ENCODE assay signal across 18 cellular contexts in the genomic region with DNA sequence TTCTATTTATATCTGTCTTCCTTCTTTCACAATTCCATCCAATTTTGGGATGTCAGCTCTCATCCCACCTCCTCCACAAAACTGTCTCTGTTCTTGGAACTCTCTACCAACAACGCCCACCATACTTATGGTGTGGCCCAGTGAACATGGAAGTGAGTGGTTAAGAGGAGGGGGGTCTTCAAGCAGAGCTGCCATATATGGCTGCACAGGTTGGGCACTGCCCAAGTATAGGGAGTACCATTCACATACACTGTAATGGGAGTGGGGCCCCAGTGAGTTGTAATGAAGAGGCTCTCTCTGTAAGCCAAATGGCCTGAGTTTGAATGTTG. TPM values are rescaled to one million over a fixed set of nuclear protein-coding genes. Genes with fewer than 3 reads are reported as not detected.
A peak's percentile ranks its signal among the peaks of the same experiment; 100 is the strongest.
DNase-seq lines count a peak whose midpoint lies in the region; ATAC-seq lines count a peak whose summit lies in the region.
"Had no signal": no experiment of that assay in that cellular context is flagged by ENCODE, and none has a peak within 500 bp of the region (broad histone marks: within the 10 kb centered on the region; RNA-seq: fewer than 3 reads in every experiment).

No MANE protein-coding gene starts in this region.

- no peaks in the 10 kb centered on the region for H3K9me3 Mint-ChIP-seq in activated CD4-positive, alpha-beta T cell treated with anti-CD3 and anti-CD28 coated beads for 36 hours (ENCODE audit: low read depth)
- no peaks in the 10 kb centered on the region for H3K9me3 Mint-ChIP-seq in activated naive CD8-positive, alpha-beta T cell treated with anti-CD3 and anti-CD28 coated beads, Interleukin-2, amount 10 ng/mL, durations not matched to agents 7 days and 5 days
- H3K9me3 Mint-ChIP-seq: CD8-positive, alpha-beta memory T cell; endodermal cell; memory B cell had no signal

- H3K4me3 Mint-ChIP-seq in activated CD4-positive, alpha-beta T cell treated with anti-CD3 and anti-CD28 coated beads for 36 hours: peak overlapping the region; percentile 30
- H3K4me3 Mint-ChIP-seq in activated naive CD8-positive, alpha-beta T cell treated with anti-CD3 and anti-CD28 coated beads, Interleukin-2, amount 10 ng/mL, durations not matched to agents 7 days and 5 days: no peak overlapping the region
- H3K4me3 Mint-ChIP-seq: CD8-positive, alpha-beta memory T cell; endodermal cell; memory B cell had no signal

- no peak overlapping the region for H3K4me3 ChIP-seq in BLaER1 treated with 17β-estradiol and CSF1 and Interleukin-3, amounts not matched to agents 10 nM and 100 nM
- H3K4me3 ChIP-seq: vagina had no signal

- peaks cover 49 to 63% (median 57%) of the 10 kb centered on the region in 10 experiments for H3K4me1 ChIP-seq in BLaER1 treated with 17β-estradiol and CSF1 and Interleukin-3, amounts not matched to agents 10 nM and 100 nM
- H3K4me1 ChIP-seq: vagina had no signal

- H3K9ac ChIP-seq in BLaER1 treated with 17β-estradiol and CSF1 and Interleukin-3, amounts not matched to agents 10 nM and 100 nM: no peak overlapping the region

- peak overlapping the region; percentile 75 to 95 (median 90) for H3K4me2 ChIP-seq in BLaER1 treated with 17β-estradiol and CSF1 and Interleukin-3, amounts not matched to agents 10 nM and 100 nM

- no peaks in the 10 kb centered on the region for H3K27me3 Mint-ChIP-seq in activated CD4-positive, alpha-beta T cell treated with anti-CD3 and anti-CD28 coated beads for 36 hours
- H3K27me3 Mint-ChIP-seq in activated naive CD8-positive, alpha-beta T cell treated with anti-CD3 and anti-CD28 coated beads, Interleukin-2, amount 10 ng/mL, durations not matched to agents 7 days and 5 days: peaks cover 2% of the 10 kb centered on the region
- H3K27me3 Mint-ChIP-seq: memory B cell had no signal

- peaks cover 0 to 33% (median 0%) of the 10 kb centered on the region in 11 experiments; a peak in 6 of 22 replicates for H3K27me3 ChIP-seq in BLaER1 treated with 17β-estradiol and CSF1 and Interleukin-3, amounts not matched to agents 10 nM and 100 nM
- H3K27me3 ChIP-seq: vagina had no signal

- peaks cover 0 to 11% (median 0%) of the 10 kb centered on the region in 11 experiments; a peak in 1 of 22 replicates for H3K36me3 ChIP-seq in BLaER1 treated with 17β-estradiol and CSF1 and Interleukin-3, amounts not matched to agents 10 nM and 100 nM

- ATAC-seq in activated CD4-positive, alpha-beta T cell treated with anti-CD3 and anti-CD28 coated beads for 36 hours: peak; percentile 48
- ATAC-seq in activated naive CD8-positive, alpha-beta T cell treated with anti-CD3 and anti-CD28 coated beads, Interleukin-2, amount 10 ng/mL, durations not matched to agents 7 days and 5 days (ENCODE audit: low read depth): no peak
- no peak for ATAC-seq in HG02885 (IDR thresholded peaks at IDR 0.05; ENCODE audit: poor library complexity, unreplicated experiment)

- peaks cover 27% of the 10 kb centered on the region for H3K36me3 Mint-ChIP-seq in activated CD4-positive, alpha-beta T cell treated with anti-CD3 and anti-CD28 coated beads for 36 hours (ENCODE audit: low read depth)
- peaks cover 14% of the 10 kb centered on the region for H3K36me3 Mint-ChIP-seq in activated naive CD8-positive, alpha-beta T cell treated with anti-CD3 and anti-CD28 coated beads, Interleukin-2, amount 10 ng/mL, durations not matched to agents 7 days and 5 days
- H3K36me3 Mint-ChIP-seq: memory B cell had no signal

- peaks cover 58% of the 10 kb centered on the region for H3K4me1 Mint-ChIP-seq in activated CD4-positive, alpha-beta T cell treated with anti-CD3 and anti-CD28 coated beads for 36 hours
- peaks cover 59% of the 10 kb centered on the region for H3K4me1 Mint-ChIP-seq in activated naive CD8-positive, alpha-beta T cell treated with anti-CD3 and anti-CD28 coated beads, Interleukin-2, amount 10 ng/mL, durations not matched to agents 7 days and 5 days

- POLR2A ChIA-PET in activated CD4-positive, alpha-beta T cell treated with anti-CD3 and anti-CD28 coated beads for 36 hours (lab: Charles Lee): interaction anchor here (0.9 to 1.7 kb wide), 7 partner anchors 8 to 381 kb away, joined by 3 to 13 read pairs (median 4); partner anchors contain the start of genes ARPC4, CAMK1 and TADA3
- POLR2A ChIA-PET in activated naive CD8-positive, alpha-beta T cell treated with anti-CD3 and anti-CD28 coated beads, Interleukin-2, amount 10 ng/mL, durations not matched to agents 7 days and 5 days (lab: Charles Lee): interaction anchor here (0.7 to 6.8 kb wide), 3 partner anchors 8 to 47 kb away, joined by 3 to 47 read pairs (median 3); partner anchors contain the start of genes ARPC4, CAMK1 and TADA3

- H3K9me3 ChIP-seq in BLaER1 treated with 17β-estradiol and CSF1 and Interleukin-3, amounts not matched to agents 10 nM and 100 nM (replicated peaks in 1 of 11): no peaks in the 10 kb centered on the region
- H3K9me3 ChIP-seq: vagina had no signal

- H3K27ac Mint-ChIP-seq in activated CD4-positive, alpha-beta T cell treated with anti-CD3 and anti-CD28 coated beads for 36 hours: peak overlapping the region; percentile 95
- H3K27ac Mint-ChIP-seq in activated naive CD8-positive, alpha-beta T cell treated with anti-CD3 and anti-CD28 coated beads, Interleukin-2, amount 10 ng/mL, durations not matched to agents 7 days and 5 days: peak overlapping the region; percentile 21
- H3K27ac Mint-ChIP-seq: endodermal cell, memory B cell had no signal

- CTCF ChIA-PET in activated CD4-positive, alpha-beta T cell treated with anti-CD3 and anti-CD28 coated beads for 36 hours (lab: Charles Lee): interaction anchor here (0.6 to 2.4 kb wide), 8 partner anchors 9 to 45 kb away, joined by 3 to 11 read pairs (median 7); partner anchors contain the start of genes ARPC4, OGG1 and TADA3

- peaks cover 0 to 16% (median 0%) of the 10 kb centered on the region in 11 experiments; a peak in 6 of 22 replicates for H4K20me1 ChIP-seq in BLaER1 treated with 17β-estradiol and CSF1 and Interleukin-3, amounts not matched to agents 10 nM and 100 nM

- intact Hi-C loops in activated CD4-positive, alpha-beta T cell treated with anti-CD3 and anti-CD28 coated beads for 36 hours (cut with DNase I, micrococcal nuclease): loop anchor here (1.0 to 5.0 kb wide), 7 partner anchors 8 to 465 kb away; partner anchors contain the start of genes BRPF1 (in 2 of the 2), TADA3 (in 2 of the 2) and CAMK1 (in 1 of the 2)

- no peak overlapping the region for H3K27ac ChIP-seq in BLaER1 treated with 17β-estradiol and CSF1 and Interleukin-3, amounts not matched to agents 10 nM and 100 nM
- H3K27ac ChIP-seq: vagina had no signal

- DNase-seq in activated CD4-positive, alpha-beta T cell treated with anti-CD3 and anti-CD28 coated beads for 36 hours: peak; percentile 50
- no peak for DNase-seq in activated CD4-positive, alpha-beta T cell treated with anti-CD3 and anti-CD28 coated beads, Interleukin-2, amount 50 U/mL, for 1 hour
- DNase-seq in activated naive CD8-positive, alpha-beta T cell treated with anti-CD3 and anti-CD28 coated beads, Interleukin-2, amount 10 ng/mL, durations not matched to agents 7 days and 5 days: no peak
- DNase-seq in putamen (ENCODE audit: low spot score) (peak; percentile 58), pons (ENCODE audit: low spot score) (no peak)
- no peak for DNase-seq in stimulated activated CD4-positive, alpha-beta T cell treated with anti-CD3 and anti-CD28 coated beads, Interleukin-2, amount 100 ng/mL, for 24 hours
- DNase-seq: cerebellar nuclear complex, DMS79 treated with DMSO at 0.1 percent for 48 hours, endodermal cell, Kasumi-1, kidney, NCI-H146, NCI-H2227 treated with DMSO at 0.1 percent for 48 hours had no signal

RNA-seq across cellular contexts. Expression of gene CAMK1, which starts 7.9 kb away (rescaled TPM):
- total RNA-seq in activated CD4-positive, alpha-beta T cell treated with anti-CD3 and anti-CD28 coated beads for 36 hours: 10 to 100 TPM; 48.4 to 53.1 TPM
- total RNA-seq in activated naive CD8-positive, alpha-beta T cell treated with anti-CD3 and anti-CD28 coated beads, Interleukin-2, amount 10 ng/mL, durations not matched to agents 7 days and 5 days: 10 to 100 TPM; 25.2 to 26.9 TPM

RNA-seq across cellular contexts. Expression of gene TADA3, which starts 14.6 kb away (rescaled TPM):
- total RNA-seq in activated CD4-positive, alpha-beta T cell treated with anti-CD3 and anti-CD28 coated beads for 36 hours: 10 to 100 TPM; 80.7 to 96.4 TPM
- 10 to 100 TPM; 71.8 to 73.3 TPM for total RNA-seq in activated naive CD8-positive, alpha-beta T cell treated with anti-CD3 and anti-CD28 coated beads, Interleukin-2, amount 10 ng/mL, durations not matched to agents 7 days and 5 days

RNA-seq across cellular contexts. Expression of gene ARPC4, which starts 15.2 kb away (rescaled TPM):
- 100 to 1,000 TPM; 164 to 231 TPM for total RNA-seq in activated CD4-positive, alpha-beta T cell treated with anti-CD3 and anti-CD28 coated beads for 36 hours
- 100 to 1,000 TPM; 225 to 227 TPM for total RNA-seq in activated naive CD8-positive, alpha-beta T cell treated with anti-CD3 and anti-CD28 coated beads, Interleukin-2, amount 10 ng/mL, durations not matched to agents 7 days and 5 days

RNA-seq across cellular contexts. Expression of gene OGG1, which starts 27.9 kb away (rescaled TPM):
- total RNA-seq in activated CD4-positive, alpha-beta T cell treated with anti-CD3 and anti-CD28 coated beads for 36 hours: 10 to 100 TPM; 36.4 to 61.6 TPM
- 10 to 100 TPM; 41.3 to 46.1 TPM for total RNA-seq in activated naive CD8-positive, alpha-beta T cell treated with anti-CD3 and anti-CD28 coated beads, Interleukin-2, amount 10 ng/mL, durations not matched to agents 7 days and 5 days

RNA-seq across cellular contexts. Expression of gene TTLL3, which starts 32.4 kb away (rescaled TPM):
- 10 to 100 TPM; 47.5 to 49.8 TPM for total RNA-seq in activated CD4-positive, alpha-beta T cell treated with anti-CD3 and anti-CD28 coated beads for 36 hours
- 10 to 100 TPM; 84.0 to 85.7 TPM for total RNA-seq in activated naive CD8-positive, alpha-beta T cell treated with anti-CD3 and anti-CD28 coated beads, Interleukin-2, amount 10 ng/mL, durations not matched to agents 7 days and 5 days

Comparison
In these comparisons a context has a peak if more than half of its experiments do, and no peak if none do; other contexts are left out.
1. DNase-seq: peak in activated CD4-positive, alpha-beta T cell treated with anti-CD3 and anti-CD28 coated beads for 36 hours (single experiment) and putamen (single experiment); none in activated CD4-positive, alpha-beta T cell treated with anti-CD3 and anti-CD28 coated beads, Interleukin-2, amount 50 U/mL, for 1 hour (single experiment), activated naive CD8-positive, alpha-beta T cell treated with anti-CD3 and anti-CD28 coated beads, Interleukin-2, amount 10 ng/mL, durations not matched to agents 7 days and 5 days (single experiment), pons (single experiment) and stimulated activated CD4-positive, alpha-beta T cell treated with anti-CD3 and anti-CD28 coated beads, Interleukin-2, amount 100 ng/mL, for 24 hours (0 of 2).